Comparison of ENCODE assay signal across 1 cellular context in genomic region chr1:18614011-18614735, GRCh38.
TF ChIP-seq lines count a peak whose summit lies in the region.

No MANE protein-coding gene starts in this region.

TF ChIP-seq in SK-N-SH treated with all-trans-retinoic acid at 6 μM for 48 hours, 23 proteins besides CTCF, POLR2A, EP300 and RAD21 (continued from another document):
- TF ChIP-seq CREB5 (CRISPR knock-in tag; IDR thresholded peaks at IDR 0.05; ENCODE audit: low read depth) (no peak), PATZ1 (CRISPR knock-in tag; IDR thresholded peaks at IDR 0.05; ENCODE audit: borderline replicate concordance) (no peak), ESRRG (CRISPR knock-in tag; IDR thresholded peaks at IDR 0.05) (no peak), BACH2 (CRISPR knock-in tag; IDR thresholded peaks at IDR 0.05; ENCODE audit: borderline replicate concordance) (no peak), ARNTL (CRISPR knock-in tag; IDR thresholded peaks at IDR 0.05; ENCODE audit: borderline replicate concordance, low read depth) (no peak), SNAI2 (CRISPR knock-in tag; IDR thresholded peaks at IDR 0.05) (no peak)
